Comparison of ENCODE assay signal across 24 cellular contexts in genomic region chr14:77910506-77910905, GRCh38.
"Had no signal": no experiment of that assay in that cellular context is flagged by ENCODE, and none has a peak within 500 bp of the region (broad histone marks: within the 10 kb centered on the region; RNA-seq: fewer than 3 reads in every experiment).

No MANE protein-coding gene starts in this region.

- H3K4me3 ChIP-seq: gastroesophageal sphincter, smooth muscle cell, thyroid gland, upper lobe of right lung had no signal

- H3K9me3 Mint-ChIP-seq: activated naive CD8-positive, alpha-beta T cell treated with anti-CD3 and anti-CD28 coated beads, Interleukin-2, amount 10 ng/mL, durations not matched to agents 7 days and 5 days; natural killer cell had no signal

- ATAC-seq: gastroesophageal sphincter, left cardiac atrium, natural killer cell, sciatic nerve, upper lobe of right lung had no signal

- H3K9me3 ChIP-seq: gastroesophageal sphincter, thyroid gland, upper lobe of right lung had no signal

- H3K27me3 ChIP-seq: gastroesophageal sphincter, thyroid gland, upper lobe of right lung had no signal

- H3K4me1 ChIP-seq: gastroesophageal sphincter, thyroid gland, upper lobe of right lung had no signal

- DNase-seq: activated CD4-positive, alpha-beta T cell treated with anti-CD3 and anti-CD28 coated beads for 4 hours; activated CD4-positive, alpha-beta T cell treated with anti-CD3 and anti-CD28 coated beads, Interleukin-2, amount 50 U/mL, for 48 hours; activated CD4-positive, CD25-positive, alpha-beta regulatory T cell; activated CD8-positive, alpha-beta memory T cell treated with anti-CD3 and anti-CD28 coated beads, Interleukin-2, amount 50 U/mL, for 48 hours; activated effector memory CD4-positive, alpha-beta T cell treated with Interleukin-2 at 50 U/mL for 16 hours; activated naive CD4-positive, alpha-beta T cell treated with anti-CD3 and anti-CD28 coated beads for 36 hours; activated naive CD8-positive, alpha-beta T cell treated with anti-CD3 and anti-CD28 coated beads, Interleukin-2, amount 10 ng/mL, durations not matched to agents 7 days and 5 days; activated T-cell treated with anti-CD3 and anti-CD28 coated beads, Interleukin-2, amount 50 U/mL, for 48 hours; amniotic stem cell; cerebellar nuclear complex; cortex of kidney; islet precursor cell; left cardiac atrium; natural killer cell; stimulated activated CD4-positive, alpha-beta T cell treated with anti-CD3 and anti-CD28 coated beads, Interleukin-15, amount 100 ng/mL, for 24 hours; stimulated activated CD8-positive, alpha-beta memory T cell treated with anti-CD3 and anti-CD28 coated beads, Interleukin-4, amount 100 ng/mL, for 48 hours; stimulated activated naive CD4-positive, alpha-beta T cell treated with Interleukin-2 at 50 U/mL for 16 hours; T-helper 9 cell; thyroid gland; upper lobe of right lung had no signal

- H3K27ac Mint-ChIP-seq: activated naive CD4-positive, alpha-beta T cell treated with anti-CD3 and anti-CD28 coated beads for 36 hours; activated naive CD8-positive, alpha-beta T cell treated with anti-CD3 and anti-CD28 coated beads, Interleukin-2, amount 10 ng/mL, durations not matched to agents 7 days and 5 days; natural killer cell had no signal

- H3K4me3 Mint-ChIP-seq: activated naive CD4-positive, alpha-beta T cell treated with anti-CD3 and anti-CD28 coated beads for 36 hours; activated naive CD8-positive, alpha-beta T cell treated with anti-CD3 and anti-CD28 coated beads, Interleukin-2, amount 10 ng/mL, durations not matched to agents 7 days and 5 days; natural killer cell had no signal

- H3K27ac ChIP-seq: epithelial cell of prostate, gastroesophageal sphincter, thyroid gland, upper lobe of right lung had no signal

- H3K36me3 Mint-ChIP-seq: activated naive CD8-positive, alpha-beta T cell treated with anti-CD3 and anti-CD28 coated beads, Interleukin-2, amount 10 ng/mL, durations not matched to agents 7 days and 5 days; natural killer cell had no signal

- H3K36me3 ChIP-seq: thyroid gland, upper lobe of right lung had no signal

- H3K27me3 Mint-ChIP-seq: activated naive CD8-positive, alpha-beta T cell treated with anti-CD3 and anti-CD28 coated beads, Interleukin-2, amount 10 ng/mL, durations not matched to agents 7 days and 5 days had no signal
